Comparison of ENCODE assay signal across 1 cellular context in genomic region chr15:64092864-64093626, GRCh38.
TF ChIP-seq lines count a peak whose summit lies in the region.

No MANE protein-coding gene starts in this region.

TF ChIP-seq in GM12878, 131 proteins besides CTCF, POLR2A, EP300 and RAD21 (continued from another document):
- TF ChIP-seq POLR2AphosphoS2 (IDR thresholded peaks at IDR 0.05; ENCODE audit: low read depth, low read length) (no peak), SUZ12 (IDR thresholded peaks at IDR 0.05; ENCODE audit: unreplicated experiment) (no peak), IKZF1 (conservative IDR thresholded peaks at IDR 0.05) (no peak), E2F8 (IDR thresholded peaks at IDR 0.05; ENCODE audit: low read depth, partially characterized antibody) (no peak), SMARCA5 (IDR thresholded peaks at IDR 0.05) (peak; percentile 68), BHLHE40 (IDR thresholded peaks at IDR 0.05; ENCODE audit: borderline replicate concordance in 1 of 2, low read depth in 2 of 2, low read length in 1 of 2) (0 out of 4 replicates have a peak, but pooled peaks have one; percentile 18 to 45), JUNB (IDR thresholded peaks at IDR 0.05) (no peak), NR2F1 (conservative IDR thresholded peaks at IDR 0.05) (peak; percentile 77), NBN (IDR thresholded peaks at IDR 0.05) (peak; percentile 59; the same call in 1 of the 2 replicates), SMAD5 (IDR thresholded peaks at IDR 0.05; ENCODE audit: low read depth) (no peak), MLLT1 (IDR thresholded peaks at IDR 0.05) (no peak; the same call in 1 of the 2 replicates), SMC3 (IDR thresholded peaks at IDR 0.05; ENCODE audit: borderline replicate concordance, low read length) (no peak), MEF2A (IDR thresholded peaks at IDR 0.05; ENCODE audit: insufficient read depth, low read depth, low read length) (no peak), RB1 (IDR thresholded peaks at IDR 0.05; ENCODE audit: borderline replicate concordance) (no peak), HDAC2 (IDR thresholded peaks at IDR 0.05) (no peak)
